In the genomic region with DNA sequence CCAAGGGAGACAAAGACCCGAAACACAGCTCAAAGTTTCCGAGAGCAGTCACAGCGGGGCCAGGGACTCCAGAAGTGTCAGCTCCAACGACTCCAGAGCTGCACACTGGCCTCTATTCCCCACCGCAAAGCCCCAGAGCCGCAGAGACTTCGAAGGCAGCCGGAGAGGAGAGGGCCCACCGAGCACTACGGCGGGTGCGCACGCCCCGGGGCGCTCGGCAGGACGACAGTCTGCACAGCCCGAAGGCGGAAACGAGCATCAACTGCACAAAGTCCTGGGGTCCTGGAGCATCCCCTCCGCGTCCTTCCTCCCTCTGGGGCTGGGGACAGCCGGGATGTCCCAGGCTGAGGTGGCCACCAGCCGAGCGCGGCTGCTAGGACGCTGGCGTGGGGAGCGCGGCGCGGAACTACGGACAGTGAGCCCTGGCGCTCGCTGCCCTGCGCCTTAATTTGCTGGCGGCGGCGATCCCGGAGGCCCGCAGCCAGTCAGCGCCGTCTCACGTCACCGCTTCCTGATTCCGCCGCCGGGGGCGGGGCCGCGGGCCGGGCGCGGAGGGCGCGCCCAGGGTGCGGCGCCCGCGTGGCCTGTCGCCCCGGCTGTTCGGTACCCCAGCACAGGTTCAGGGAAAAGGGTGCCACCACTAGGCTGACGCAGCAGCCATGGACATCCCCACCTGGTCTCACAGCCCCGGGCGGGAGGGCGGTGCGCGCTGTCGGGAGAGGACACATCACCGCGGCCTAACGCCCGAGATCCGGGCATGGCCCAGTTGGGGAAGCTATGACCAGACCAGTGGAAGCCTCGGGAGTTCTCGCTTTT, we compare ENCODE assay signal across 8 cellular contexts. TPM values are rescaled to one million over a fixed set of nuclear protein-coding genes. Genes with fewer than 3 reads are reported as not detected.
DNase-seq lines count a peak whose midpoint lies in the region; TF ChIP-seq lines count a peak whose summit lies in the region.

A gene with protein sequence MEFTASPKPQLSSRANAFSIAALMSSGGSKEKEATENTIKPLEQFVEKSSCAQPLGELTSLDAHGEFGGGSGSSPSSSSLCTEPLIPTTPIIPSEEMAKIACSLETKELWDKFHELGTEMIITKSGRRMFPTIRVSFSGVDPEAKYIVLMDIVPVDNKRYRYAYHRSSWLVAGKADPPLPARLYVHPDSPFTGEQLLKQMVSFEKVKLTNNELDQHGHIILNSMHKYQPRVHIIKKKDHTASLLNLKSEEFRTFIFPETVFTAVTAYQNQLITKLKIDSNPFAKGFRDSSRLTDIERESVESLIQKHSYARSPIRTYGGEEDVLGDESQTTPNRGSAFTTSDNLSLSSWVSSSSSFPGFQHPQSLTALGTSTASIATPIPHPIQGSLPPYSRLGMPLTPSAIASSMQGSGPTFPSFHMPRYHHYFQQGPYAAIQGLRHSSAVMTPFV (minus strand): TSS at position 421 of the 816 bp plus-strand sequence. CDS start 480 bp downstream, outside the sequence.

- H3K27ac Mint-ChIP-seq in nephron = no peak within 1 kb of the TSS

- H3K9ac ChIP-seq in GM23248 = no peak within 1 kb of the TSS
- H3K9ac ChIP-seq in SK-N-SH = peak within 1 kb of the TSS; percentile 81

- H3K9me3 Mint-ChIP-seq in nephron = peaks cover 4% of the 10 kb centered on the region

- H3K4me3 Mint-ChIP-seq in nephron = peak within 1 kb of the TSS; percentile 57 to 75 (median 65)

- H3K9me3 ChIP-seq in GM23248 (ENCODE audit: low read depth) = no peaks in the 10 kb centered on the region
- no peaks in the 10 kb centered on the region for H3K9me3 ChIP-seq in SK-N-SH
- peaks cover 0 to 10% (median 0%) of the 10 kb centered on the region in 3 donors for H3K9me3 ChIP-seq in esophagus squamous epithelium

- H2AFZ ChIP-seq in GM23248 (peak within 1 kb of the TSS; percentile 43; the same call in 1 of the 2 replicates), SK-N-SH (ENCODE audit: low read depth) (peak within 1 kb of the TSS; percentile 97)

- peaks cover 10% of the 10 kb centered on the region for H3K4me1 Mint-ChIP-seq in nephron

- H3K36me3 Mint-ChIP-seq in nephron (ENCODE audit: low read depth) = no peaks in the 10 kb centered on the region

- H3K9me2 ChIP-seq in GM23248 (ENCODE audit: insufficient read depth) = no peaks in the 10 kb centered on the region
- H3K9me2 ChIP-seq in SK-N-SH = no peaks in the 10 kb centered on the region

- peaks cover 99% of the 10 kb centered on the region for H3K27me3 Mint-ChIP-seq in nephron (ENCODE audit: low read depth)

- intact Hi-C loops in esophagus squamous epithelium (cut with DNase I) = no loop called here

- H3K36me3 ChIP-seq in GM23248 (ENCODE audit: low read depth) (no peaks in the 10 kb centered on the region), SK-N-SH (replicated peaks in 1 of 2; ENCODE audit: control insufficient read depth in 1 of 2, insufficient read depth in 2 of 2, low read length in 1 of 2) (no peaks in the 10 kb centered on the region), esophagus squamous epithelium (no peaks in the 10 kb centered on the region)

- peak; percentile 16 for DNase-seq in AG10803 (ENCODE audit: low read depth)
- DNase-seq in GM23248 = peak; percentile 47
- peak; percentile 98 for DNase-seq in SK-N-SH
- DNase-seq in esophagus squamous epithelium (lab: John Stamatoyannopoulos, UW) = no peak
- DNase-seq in NCI-H1436 (lab: John Stamatoyannopoulos, UW) = no peak
- DNase-seq in NCI-H2029 (lab: John Stamatoyannopoulos, UW) = no peak
- DNase-seq in LoVo (ENCODE audit: low spot score) = no peak

- TF ChIP-seq CTCF in AG10803 (conservative IDR thresholded peaks at IDR 0.05; ENCODE audit: low read length) (no peak), SK-N-SH (IDR thresholded peaks at IDR 0.05) (no peak), esophagus squamous epithelium (IDR thresholded peaks at IDR 0.05) (no peak), nephron (IDR thresholded peaks at IDR 0.05; ENCODE audit: unreplicated experiment in 3 of 3) (no peak)

- H4K20me1 ChIP-seq in GM23248 (ENCODE audit: insufficient read depth) (no peaks in the 10 kb centered on the region), SK-N-SH (ENCODE audit: insufficient read depth) (no peaks in the 10 kb centered on the region; the same call in 1 of the 2 replicates)

- TF ChIP-seq EP300 in SK-N-SH (IDR thresholded peaks at IDR 0.05; ENCODE audit: borderline replicate concordance in 1 of 2, low read depth in 1 of 2, low read length in 1 of 2) = no peak; a peak in 1 of 4 replicates

- POLR2A ChIA-PET in SK-N-SH (lab: Yijun Ruan, JAX) = interaction anchor here (1.2 kb wide), 1 partner anchor 9 kb away, joined by 5 read pairs; no protein-coding TSS in a partner anchor

- H3K4me2 ChIP-seq in GM23248 (ENCODE audit: unreplicated experiment) (no peak within 1 kb of the TSS), SK-N-SH (peak within 1 kb of the TSS; percentile 98)

- no peak; the same call in 1 of the 2 replicates for TF ChIP-seq RAD21 in SK-N-SH (IDR thresholded peaks at IDR 0.05; ENCODE audit: low read length)

- H3F3A ChIP-seq in GM23248 (ENCODE audit: insufficient read depth) (no peaks in the 10 kb centered on the region), SK-N-SH (replicated peaks; ENCODE audit: insufficient read depth) (no peaks in the 10 kb centered on the region)

- H3K4me1 ChIP-seq in GM23248 (ENCODE audit: insufficient read depth) (no peaks in the 10 kb centered on the region), SK-N-SH (ENCODE audit: control insufficient read depth in 1 of 2, insufficient read depth in 2 of 2, low read depth in 1 of 2, low read length in 1 of 2) (peaks cover 14 to 41% of the 10 kb centered on the region in 2 experiments), esophagus squamous epithelium (peaks cover 0 to 38% (median 8%) of the 10 kb centered on the region in 3 donors)

- no peak within 1 kb of the TSS for H3K27ac ChIP-seq in GM23248
- peak within 1 kb of the TSS; percentile 59 to 82 for H3K27ac ChIP-seq in SK-N-SH (ENCODE audit: low read depth in 2 of 2, low read length in 1 of 2)
- no peak within 1 kb of the TSS for H3K27ac ChIP-seq in esophagus squamous epithelium

- H3K79me2 ChIP-seq in GM23248 (ENCODE audit: insufficient read depth) (no peaks in the 10 kb centered on the region), SK-N-SH (ENCODE audit: insufficient read depth) (peaks cover 32% of the 10 kb centered on the region)

- 5 to 9% methylated on average over 49 to 54 of the region's 77 CpGs for WGBS in GM23248 (ENCODE audit: low coverage in 1 of 2, low lambda C conversion rate in 2 of 2, missing lambda C conversion rate in 2 of 2), 2 experiments
- WGBS in SK-N-SH (ENCODE audit: low lambda C conversion rate) = 19% methylated on average over 26 of the region's 77 CpGs
- 0 to 4% methylated on average over 1 to 10 of the region's 77 CpGs for WGBS in esophagus squamous epithelium, 2 donors

- TF ChIP-seq POLR2A in esophagus squamous epithelium (IDR thresholded peaks at IDR 0.05) = no peak

- in situ Hi-C loops in GM23248 (cut with MboI) = no loop called here

- H3K27me3 ChIP-seq in GM23248 (replicated peaks; ENCODE audit: insufficient read depth) = peaks cover 90% of the 10 kb centered on the region
- H3K27me3 ChIP-seq in SK-N-SH (ENCODE audit: insufficient read depth) = no peaks in the 10 kb centered on the region
- peaks cover 8 to 100% (median 34%) of the 10 kb centered on the region in 4 donors for H3K27me3 ChIP-seq in esophagus squamous epithelium

- H3K4me3 ChIP-seq in AG10803 (ENCODE audit: low read length) = peak within 1 kb of the TSS; percentile 53
- peak within 1 kb of the TSS; percentile 54 for H3K4me3 ChIP-seq in GM23248
- peak within 1 kb of the TSS; percentile 76 to 93 for H3K4me3 ChIP-seq in SK-N-SH (ENCODE audit: low read depth in 2 of 2, low read length in 1 of 2)
- peak within 1 kb of the TSS in 3 of 4 donors; percentile 36 to 64 (median 41) for H3K4me3 ChIP-seq in esophagus squamous epithelium

- CTCF ChIA-PET in SK-N-SH (lab: Yijun Ruan, JAX) = interaction anchor here (1.2 to 1.8 kb wide), 2 partner anchors 11 to 18 kb away, joined by 4 to 6 read pairs; no protein-coding TSS in a partner anchor

TF ChIP-seq in SK-N-SH, 30 proteins besides CTCF, POLR2A, EP300 and RAD21 (continues in another document):
- TF ChIP-seq RFX5 (IDR thresholded peaks at IDR 0.05; ENCODE audit: low read length) (peak; percentile 57), TCF12 (IDR thresholded peaks at IDR 0.05) (no peak), JUND (IDR thresholded peaks at IDR 0.05) (no peak), ELF1 (IDR thresholded peaks at IDR 0.05) (peak; percentile 92), TAF1 (IDR thresholded peaks at IDR 0.05; ENCODE audit: borderline replicate concordance, low read depth, low read length) (peak; percentile 90; the same call in 1 of the 2 replicates), GABPA (IDR thresholded peaks at IDR 0.05; ENCODE audit: low read depth) (no peak), SIN3A (IDR thresholded peaks at IDR 0.05; ENCODE audit: borderline replicate concordance, low read depth, low read length) (peak; percentile 72; the same call in 1 of the 2 replicates), POLR2AphosphoS5 (IDR thresholded peaks at IDR 0.05; ENCODE audit: low read depth, low read length) (peak; percentile 95), MXI1 (IDR thresholded peaks at IDR 0.05; ENCODE audit: low read depth, low read length) (peak; percentile 65), RXRA (IDR thresholded peaks at IDR 0.05; ENCODE audit: borderline replicate concordance, low read depth) (no peak), RCOR1 (IDR thresholded peaks at IDR 0.05; ENCODE audit: low read length) (no peak)
- TF ChIP-seq, protein P1, sequence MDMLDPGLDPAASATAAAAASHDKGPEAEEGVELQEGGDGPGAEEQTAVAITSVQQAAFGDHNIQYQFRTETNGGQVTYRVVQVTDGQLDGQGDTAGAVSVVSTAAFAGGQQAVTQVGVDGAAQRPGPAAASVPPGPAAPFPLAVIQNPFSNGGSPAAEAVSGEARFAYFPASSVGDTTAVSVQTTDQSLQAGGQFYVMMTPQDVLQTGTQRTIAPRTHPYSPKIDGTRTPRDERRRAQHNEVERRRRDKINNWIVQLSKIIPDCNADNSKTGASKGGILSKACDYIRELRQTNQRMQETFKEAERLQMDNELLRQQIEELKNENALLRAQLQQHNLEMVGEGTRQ (IDR thresholded peaks at IDR 0.05; ENCODE audit: borderline replicate concordance, low read depth, low read length) = 0 out of 2 replicates have a peak, but pooled peaks have one; percentile 1

RNA-seq across cellular contexts. Expression of the gene that starts here (rescaled TPM):
- not detected in 2 replicates for total RNA-seq in GM23248 (2014; rRNA removed; shearing (Covaris generic))
- polyA plus RNA-seq in GM23248 (2016; fragmentation: Nextera tagmentation; extraction: Ambion mirVana) (not detected in 2 replicates), SK-N-SH (2012; rRNA removed) (1.0 and 1.5 TPM in 2 replicates)
- 0.62 and 0.80 TPM in 2 replicates for polyA plus RNA-seq in SK-N-SH (2012; cell fraction: cytosol; rRNA removed)
- polyA plus RNA-seq in SK-N-SH (2012; cell fraction: nucleus; rRNA removed) = 1.0 and 1.1 TPM in 2 replicates
- not detected for total RNA-seq in esophagus squamous epithelium

Comparison
In these comparisons a context has a peak if more than half of its experiments do, and no peak if none do; other contexts are left out.
1. Peak in DNase-seq and H3K4me3 ChIP-seq in GM23248; RNA of the gene not detected or under 1 TPM.
2. DNase-seq: peak in AG10803 (single experiment) and SK-N-SH (single experiment); none in esophagus squamous epithelium (single experiment), NCI-H1436 (single experiment), NCI-H2029 (single experiment) and LoVo (single experiment).
3. H3K27ac ChIP-seq: peak in SK-N-SH (2 of 2); none in GM23248 (single experiment) and esophagus squamous epithelium (0 of 4).
4. Peak in every context shown above with its lines, with median percentiles within 50 percentile points of each other: H3K4me3 ChIP-seq.